ENCODE assay signal across 1 cellular context in genomic region chr1:37922767-37923550, GRCh38.
TF ChIP-seq lines count a peak whose summit lies in the region.

No MANE protein-coding gene starts in this region.

TF ChIP-seq in K562, 482 proteins besides CTCF, POLR2A, EP300 and RAD21 (continued from another document and continues in another):
- TF ChIP-seq, protein P1, sequence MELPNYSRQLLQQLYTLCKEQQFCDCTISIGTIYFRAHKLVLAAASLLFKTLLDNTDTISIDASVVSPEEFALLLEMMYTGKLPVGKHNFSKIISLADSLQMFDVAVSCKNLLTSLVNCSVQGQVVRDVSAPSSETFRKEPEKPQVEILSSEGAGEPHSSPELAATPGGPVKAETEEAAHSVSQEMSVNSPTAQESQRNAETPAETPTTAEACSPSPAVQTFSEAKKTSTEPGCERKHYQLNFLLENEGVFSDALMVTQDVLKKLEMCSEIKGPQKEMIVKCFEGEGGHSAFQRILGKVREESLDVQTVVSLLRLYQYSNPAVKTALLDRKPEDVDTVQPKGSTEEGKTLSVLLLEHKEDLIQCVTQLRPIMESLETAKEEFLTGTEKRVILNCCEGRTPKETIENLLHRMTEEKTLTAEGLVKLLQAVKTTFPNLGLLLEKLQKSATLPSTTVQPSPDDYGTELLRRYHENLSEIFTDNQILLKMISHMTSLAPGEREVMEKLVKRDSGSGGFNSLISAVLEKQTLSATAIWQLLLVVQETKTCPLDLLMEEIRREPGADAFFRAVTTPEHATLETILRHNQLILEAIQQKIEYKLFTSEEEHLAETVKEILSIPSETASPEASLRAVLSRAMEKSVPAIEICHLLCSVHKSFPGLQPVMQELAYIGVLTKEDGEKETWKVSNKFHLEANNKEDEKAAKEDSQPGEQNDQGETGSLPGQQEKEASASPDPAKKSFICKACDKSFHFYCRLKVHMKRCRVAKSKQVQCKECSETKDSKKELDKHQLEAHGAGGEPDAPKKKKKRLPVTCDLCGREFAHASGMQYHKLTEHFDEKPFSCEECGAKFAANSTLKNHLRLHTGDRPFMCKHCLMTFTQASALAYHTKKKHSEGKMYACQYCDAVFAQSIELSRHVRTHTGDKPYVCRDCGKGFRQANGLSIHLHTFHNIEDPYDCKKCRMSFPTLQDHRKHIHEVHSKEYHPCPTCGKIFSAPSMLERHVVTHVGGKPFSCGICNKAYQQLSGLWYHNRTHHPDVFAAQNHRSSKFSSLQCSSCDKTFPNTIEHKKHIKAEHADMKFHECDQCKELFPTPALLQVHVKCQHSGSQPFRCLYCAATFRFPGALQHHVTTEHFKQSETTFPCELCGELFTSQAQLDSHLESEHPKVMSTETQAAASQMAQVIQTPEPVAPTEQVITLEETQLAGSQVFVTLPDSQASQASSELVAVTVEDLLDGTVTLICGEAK (IDR thresholded peaks at IDR 0.05) = no peak
- TF ChIP-seq, protein P1 (CRISPR knock-in tag; IDR thresholded peaks at IDR 0.05) = no peak
- TF ChIP-seq ZNF668 (CRISPR knock-in tag; IDR thresholded peaks at IDR 0.05) = no peak
- TF ChIP-seq, protein P2, sequence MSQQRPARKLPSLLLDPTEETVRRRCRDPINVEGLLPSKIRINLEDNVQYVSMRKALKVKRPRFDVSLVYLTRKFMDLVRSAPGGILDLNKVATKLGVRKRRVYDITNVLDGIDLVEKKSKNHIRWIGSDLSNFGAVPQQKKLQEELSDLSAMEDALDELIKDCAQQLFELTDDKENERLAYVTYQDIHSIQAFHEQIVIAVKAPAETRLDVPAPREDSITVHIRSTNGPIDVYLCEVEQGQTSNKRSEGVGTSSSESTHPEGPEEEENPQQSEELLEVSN (IDR thresholded peaks at IDR 0.05; ENCODE audit: borderline replicate concordance in 1 of 2, extremely low read depth in 1 of 2, insufficient read depth in 1 of 2, insufficient read length in 1 of 2, low read depth in 1 of 2, low read length in 1 of 2, poor library complexity in 1 of 2, severe bottlenecking in 1 of 2) = peak in 1 of 2 experiments; percentile 59
- no peak for TF ChIP-seq HOXB6 (CRISPR knock-in tag; IDR thresholded peaks at IDR 0.05; ENCODE audit: borderline replicate concordance)
- TF ChIP-seq MTA1 (IDR thresholded peaks at IDR 0.05; ENCODE audit: borderline replicate concordance) = no peak; the same call in 1 of the 2 replicates
- TF ChIP-seq, protein P3, sequence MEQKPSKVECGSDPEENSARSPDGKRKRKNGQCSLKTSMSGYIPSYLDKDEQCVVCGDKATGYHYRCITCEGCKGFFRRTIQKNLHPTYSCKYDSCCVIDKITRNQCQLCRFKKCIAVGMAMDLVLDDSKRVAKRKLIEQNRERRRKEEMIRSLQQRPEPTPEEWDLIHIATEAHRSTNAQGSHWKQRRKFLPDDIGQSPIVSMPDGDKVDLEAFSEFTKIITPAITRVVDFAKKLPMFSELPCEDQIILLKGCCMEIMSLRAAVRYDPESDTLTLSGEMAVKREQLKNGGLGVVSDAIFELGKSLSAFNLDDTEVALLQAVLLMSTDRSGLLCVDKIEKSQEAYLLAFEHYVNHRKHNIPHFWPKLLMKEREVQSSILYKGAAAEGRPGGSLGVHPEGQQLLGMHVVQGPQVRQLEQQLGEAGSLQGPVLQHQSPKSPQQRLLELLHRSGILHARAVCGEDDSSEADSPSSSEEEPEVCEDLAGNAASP (IDR thresholded peaks at IDR 0.05) = no peak
- peak; percentile 84 for TF ChIP-seq CTBP1 (IDR thresholded peaks at IDR 0.05; ENCODE audit: borderline replicate concordance)
- TF ChIP-seq SREBF2 (CRISPR knock-in tag; IDR thresholded peaks at IDR 0.05) = no peak
- TF ChIP-seq DPF2 (IDR thresholded peaks at IDR 0.05) = peak; percentile 98
- no peak for TF ChIP-seq EZH2 (IDR thresholded peaks at IDR 0.05; ENCODE audit: borderline replicate concordance, low read depth, low read length)
- no peak for TF ChIP-seq KDM4B (IDR thresholded peaks at IDR 0.05; ENCODE audit: borderline replicate concordance in 2 of 2, low read depth in 1 of 2)
- TF ChIP-seq HEY1 (CRISPR knock-in tag; IDR thresholded peaks at IDR 0.05; ENCODE audit: borderline replicate concordance) = no peak
- TF ChIP-seq ZNF644 (tag; IDR thresholded peaks at IDR 0.05; ENCODE audit: low read depth) = no peak; the same call in 1 of the 2 replicates
- peak; percentile 78 for TF ChIP-seq ZBTB7A (IDR thresholded peaks at IDR 0.05; ENCODE audit: borderline replicate concordance, control insufficient read depth, low read depth, low read length)
- no peak for TF ChIP-seq MYBL2 (IDR thresholded peaks at IDR 0.05; ENCODE audit: low read depth)
- no peak for TF ChIP-seq MYBL2 (CRISPR knock-in tag; IDR thresholded peaks at IDR 0.05; ENCODE audit: borderline replicate concordance)
- TF ChIP-seq BCL6 (CRISPR knock-in tag; IDR thresholded peaks at IDR 0.05) = no peak
- TF ChIP-seq FOXK1 (CRISPR knock-in tag; IDR thresholded peaks at IDR 0.05; ENCODE audit: borderline replicate concordance) = no peak
- TF ChIP-seq ZBTB49 (CRISPR knock-in tag; IDR thresholded peaks at IDR 0.05; ENCODE audit: borderline replicate concordance) = no peak
- TF ChIP-seq, protein P4, sequence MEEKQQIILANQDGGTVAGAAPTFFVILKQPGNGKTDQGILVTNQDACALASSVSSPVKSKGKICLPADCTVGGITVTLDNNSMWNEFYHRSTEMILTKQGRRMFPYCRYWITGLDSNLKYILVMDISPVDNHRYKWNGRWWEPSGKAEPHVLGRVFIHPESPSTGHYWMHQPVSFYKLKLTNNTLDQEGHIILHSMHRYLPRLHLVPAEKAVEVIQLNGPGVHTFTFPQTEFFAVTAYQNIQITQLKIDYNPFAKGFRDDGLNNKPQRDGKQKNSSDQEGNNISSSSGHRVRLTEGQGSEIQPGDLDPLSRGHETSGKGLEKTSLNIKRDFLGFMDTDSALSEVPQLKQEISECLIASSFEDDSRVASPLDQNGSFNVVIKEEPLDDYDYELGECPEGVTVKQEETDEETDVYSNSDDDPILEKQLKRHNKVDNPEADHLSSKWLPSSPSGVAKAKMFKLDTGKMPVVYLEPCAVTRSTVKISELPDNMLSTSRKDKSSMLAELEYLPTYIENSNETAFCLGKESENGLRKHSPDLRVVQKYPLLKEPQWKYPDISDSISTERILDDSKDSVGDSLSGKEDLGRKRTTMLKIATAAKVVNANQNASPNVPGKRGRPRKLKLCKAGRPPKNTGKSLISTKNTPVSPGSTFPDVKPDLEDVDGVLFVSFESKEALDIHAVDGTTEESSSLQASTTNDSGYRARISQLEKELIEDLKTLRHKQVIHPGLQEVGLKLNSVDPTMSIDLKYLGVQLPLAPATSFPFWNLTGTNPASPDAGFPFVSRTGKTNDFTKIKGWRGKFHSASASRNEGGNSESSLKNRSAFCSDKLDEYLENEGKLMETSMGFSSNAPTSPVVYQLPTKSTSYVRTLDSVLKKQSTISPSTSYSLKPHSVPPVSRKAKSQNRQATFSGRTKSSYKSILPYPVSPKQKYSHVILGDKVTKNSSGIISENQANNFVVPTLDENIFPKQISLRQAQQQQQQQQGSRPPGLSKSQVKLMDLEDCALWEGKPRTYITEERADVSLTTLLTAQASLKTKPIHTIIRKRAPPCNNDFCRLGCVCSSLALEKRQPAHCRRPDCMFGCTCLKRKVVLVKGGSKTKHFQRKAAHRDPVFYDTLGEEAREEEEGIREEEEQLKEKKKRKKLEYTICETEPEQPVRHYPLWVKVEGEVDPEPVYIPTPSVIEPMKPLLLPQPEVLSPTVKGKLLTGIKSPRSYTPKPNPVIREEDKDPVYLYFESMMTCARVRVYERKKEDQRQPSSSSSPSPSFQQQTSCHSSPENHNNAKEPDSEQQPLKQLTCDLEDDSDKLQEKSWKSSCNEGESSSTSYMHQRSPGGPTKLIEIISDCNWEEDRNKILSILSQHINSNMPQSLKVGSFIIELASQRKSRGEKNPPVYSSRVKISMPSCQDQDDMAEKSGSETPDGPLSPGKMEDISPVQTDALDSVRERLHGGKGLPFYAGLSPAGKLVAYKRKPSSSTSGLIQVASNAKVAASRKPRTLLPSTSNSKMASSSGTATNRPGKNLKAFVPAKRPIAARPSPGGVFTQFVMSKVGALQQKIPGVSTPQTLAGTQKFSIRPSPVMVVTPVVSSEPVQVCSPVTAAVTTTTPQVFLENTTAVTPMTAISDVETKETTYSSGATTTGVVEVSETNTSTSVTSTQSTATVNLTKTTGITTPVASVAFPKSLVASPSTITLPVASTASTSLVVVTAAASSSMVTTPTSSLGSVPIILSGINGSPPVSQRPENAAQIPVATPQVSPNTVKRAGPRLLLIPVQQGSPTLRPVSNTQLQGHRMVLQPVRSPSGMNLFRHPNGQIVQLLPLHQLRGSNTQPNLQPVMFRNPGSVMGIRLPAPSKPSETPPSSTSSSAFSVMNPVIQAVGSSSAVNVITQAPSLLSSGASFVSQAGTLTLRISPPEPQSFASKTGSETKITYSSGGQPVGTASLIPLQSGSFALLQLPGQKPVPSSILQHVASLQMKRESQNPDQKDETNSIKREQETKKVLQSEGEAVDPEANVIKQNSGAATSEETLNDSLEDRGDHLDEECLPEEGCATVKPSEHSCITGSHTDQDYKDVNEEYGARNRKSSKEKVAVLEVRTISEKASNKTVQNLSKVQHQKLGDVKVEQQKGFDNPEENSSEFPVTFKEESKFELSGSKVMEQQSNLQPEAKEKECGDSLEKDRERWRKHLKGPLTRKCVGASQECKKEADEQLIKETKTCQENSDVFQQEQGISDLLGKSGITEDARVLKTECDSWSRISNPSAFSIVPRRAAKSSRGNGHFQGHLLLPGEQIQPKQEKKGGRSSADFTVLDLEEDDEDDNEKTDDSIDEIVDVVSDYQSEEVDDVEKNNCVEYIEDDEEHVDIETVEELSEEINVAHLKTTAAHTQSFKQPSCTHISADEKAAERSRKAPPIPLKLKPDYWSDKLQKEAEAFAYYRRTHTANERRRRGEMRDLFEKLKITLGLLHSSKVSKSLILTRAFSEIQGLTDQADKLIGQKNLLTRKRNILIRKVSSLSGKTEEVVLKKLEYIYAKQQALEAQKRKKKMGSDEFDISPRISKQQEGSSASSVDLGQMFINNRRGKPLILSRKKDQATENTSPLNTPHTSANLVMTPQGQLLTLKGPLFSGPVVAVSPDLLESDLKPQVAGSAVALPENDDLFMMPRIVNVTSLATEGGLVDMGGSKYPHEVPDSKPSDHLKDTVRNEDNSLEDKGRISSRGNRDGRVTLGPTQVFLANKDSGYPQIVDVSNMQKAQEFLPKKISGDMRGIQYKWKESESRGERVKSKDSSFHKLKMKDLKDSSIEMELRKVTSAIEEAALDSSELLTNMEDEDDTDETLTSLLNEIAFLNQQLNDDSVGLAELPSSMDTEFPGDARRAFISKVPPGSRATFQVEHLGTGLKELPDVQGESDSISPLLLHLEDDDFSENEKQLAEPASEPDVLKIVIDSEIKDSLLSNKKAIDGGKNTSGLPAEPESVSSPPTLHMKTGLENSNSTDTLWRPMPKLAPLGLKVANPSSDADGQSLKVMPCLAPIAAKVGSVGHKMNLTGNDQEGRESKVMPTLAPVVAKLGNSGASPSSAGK (IDR thresholded peaks at IDR 0.05) = peak; percentile 59
- TF ChIP-seq CCAR2 (IDR thresholded peaks at IDR 0.05; ENCODE audit: low read depth, low read length) = no peak
- no peak for TF ChIP-seq KAT2B (IDR thresholded peaks at IDR 0.05; ENCODE audit: low read depth, low read length)
- TF ChIP-seq TCFL5 (CRISPR knock-in tag; conservative IDR thresholded peaks at IDR 0.05) = no peak
- TF ChIP-seq ZNF347 (CRISPR knock-in tag; IDR thresholded peaks at IDR 0.05; ENCODE audit: low read depth) = no peak
